Comparison of ENCODE assay signal across 9 cellular contexts in the genomic region with DNA sequence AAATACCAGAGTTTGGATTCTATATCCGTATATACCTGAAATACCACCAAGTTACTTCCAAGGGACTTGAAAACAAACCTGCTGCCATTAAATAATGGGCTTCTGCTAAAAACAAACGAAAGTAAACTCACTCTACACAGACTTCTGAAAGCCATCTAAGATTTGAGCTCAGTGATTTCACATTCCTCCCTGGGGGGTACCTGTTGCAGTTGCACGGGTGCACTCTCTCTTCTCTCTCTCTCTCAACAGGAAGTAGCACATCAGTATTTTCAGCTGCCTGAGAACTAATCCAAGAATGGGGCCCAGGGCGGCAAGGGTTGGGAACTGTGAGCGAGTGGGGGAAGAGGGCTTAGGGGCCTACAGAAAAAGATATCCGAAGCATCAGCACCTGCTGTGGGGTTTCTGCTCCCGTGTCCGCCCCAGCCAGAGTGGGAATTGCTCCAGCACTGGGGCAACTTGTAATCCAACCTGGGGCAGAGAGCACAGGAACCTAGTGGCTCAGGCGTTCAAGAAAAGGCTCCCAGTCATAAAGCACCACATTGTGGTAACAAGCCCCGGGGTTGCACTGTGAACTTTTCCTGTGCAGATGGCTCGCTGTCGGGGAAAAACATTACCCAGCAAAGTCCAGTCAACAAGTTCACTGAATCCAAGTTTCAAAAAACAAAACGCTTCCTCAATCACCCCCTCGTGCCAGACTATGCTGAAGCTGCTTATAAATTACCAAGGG.
DNase-seq lines count a peak whose midpoint lies in the region; ATAC-seq and TF ChIP-seq lines count a peak whose summit lies in the region.
"Had no signal": no experiment of that assay in that cellular context is flagged by ENCODE, and none has a peak within 500 bp of the region (broad histone marks: within the 10 kb centered on the region; RNA-seq: fewer than 3 reads in every experiment).

No MANE protein-coding gene starts in this region.

- TF ChIP-seq CTCF in BE2C (IDR thresholded peaks at IDR 0.05; ENCODE audit: low read depth, low read length) = no peak
- peak; percentile 43 for TF ChIP-seq CTCF in OCI-LY7 (conservative IDR thresholded peaks at IDR 0.05; ENCODE audit: low read length)
- no peak for TF ChIP-seq CTCF in mesothelial cell of epicardium (IDR thresholded peaks at IDR 0.05; ENCODE audit: unreplicated experiment)
- TF ChIP-seq CTCF in gastroesophageal sphincter (IDR thresholded peaks at IDR 0.05) = no peak

- no peaks in the 10 kb centered on the region for H3K9me2 ChIP-seq in OCI-LY7 (ENCODE audit: insufficient read depth, low read length)

- no peaks in the 10 kb centered on the region for H3K27me3 Mint-ChIP-seq in central memory CD8-positive, alpha-beta T cell
- H3K27me3 Mint-ChIP-seq in mesothelial cell of epicardium (ENCODE audit: low read depth) = no peaks in the 10 kb centered on the region

- H3K4me1 ChIP-seq in BE2C = peaks cover 36% of the 10 kb centered on the region
- peaks cover 69% of the 10 kb centered on the region for H3K4me1 ChIP-seq in OCI-LY7 (ENCODE audit: insufficient read depth, low read length, poor library complexity, severe bottlenecking)
- peaks cover 0 to 18% (median 0%) of the 10 kb centered on the region in 3 donors for H3K4me1 ChIP-seq in gastroesophageal sphincter

- H3K4me2 ChIP-seq in OCI-LY7 (ENCODE audit: low read length) = peak overlapping the region; percentile 79

- H3K4me1 Mint-ChIP-seq in central memory CD8-positive, alpha-beta T cell = peaks cover 23% of the 10 kb centered on the region
- H3K4me1 Mint-ChIP-seq in mesothelial cell of epicardium = peaks cover 87% of the 10 kb centered on the region

- no peaks in the 10 kb centered on the region; the same call in 1 of the 2 replicates for H3K79me2 ChIP-seq in OCI-LY7 (ENCODE audit: insufficient read depth, low read depth, low read length)

- peak overlapping the region; percentile 76 for H3K4me3 Mint-ChIP-seq in central memory CD8-positive, alpha-beta T cell
- H3K4me3 Mint-ChIP-seq in mesothelial cell of epicardium = peak overlapping the region; percentile 57

- CTCF ChIA-PET in OCI-LY7 (lab: Charles Lee; ENCODE audit: unreplicated experiment) = interaction anchor here (0.6 to 3.5 kb wide), 6 partner anchors 8 to 183 kb away, joined by 3 to 33 read pairs (median 4); no protein-coding TSS in a partner anchor

- no peaks in the 10 kb centered on the region for H3K9me3 ChIP-seq in BE2C
- H3K9me3 ChIP-seq in OCI-LY7 (ENCODE audit: low read length) = no peaks in the 10 kb centered on the region
- no peaks in the 10 kb centered on the region for H3K9me3 ChIP-seq in gastroesophageal sphincter
- H3K9me3 ChIP-seq: HAP-1 had no signal

- H2AFZ ChIP-seq in OCI-LY7 (ENCODE audit: low read length) = peak overlapping the region; percentile 79; the same call in 1 of the 2 replicates

- WGBS in gastroesophageal sphincter (ENCODE audit: low coverage in 1 of 2), 2 donors = 47 to 48% methylated on average over 9 to 13 of the region's 14 CpGs

- peak; percentile 82 for ATAC-seq in GM18867 (IDR thresholded peaks at IDR 0.05; ENCODE audit: unreplicated experiment)
- peak; percentile 84 for ATAC-seq in HG03025 (IDR thresholded peaks at IDR 0.05; ENCODE audit: low FRiP score, unreplicated experiment)
- ATAC-seq in central memory CD8-positive, alpha-beta T cell (replicated peaks; ENCODE audit: extremely low read depth, poor library complexity, severe bottlenecking) = peak; percentile 69
- ATAC-seq in gastroesophageal sphincter = no peak

- no peaks in the 10 kb centered on the region; the same call in 1 of the 2 replicates for H3K36me3 ChIP-seq in BE2C
- no peaks in the 10 kb centered on the region for H3K36me3 ChIP-seq in OCI-LY7 (ENCODE audit: insufficient read depth, low read length)
- H3K36me3 ChIP-seq in gastroesophageal sphincter = no peaks in the 10 kb centered on the region
- H3K36me3 ChIP-seq: HAP-1 had no signal

- no peak for TF ChIP-seq POLR2A in gastroesophageal sphincter (IDR thresholded peaks at IDR 0.05)

- H3K9me3 Mint-ChIP-seq in central memory CD8-positive, alpha-beta T cell = no peaks in the 10 kb centered on the region
- no peaks in the 10 kb centered on the region for H3K9me3 Mint-ChIP-seq in mesothelial cell of epicardium

- no peak for DNase-seq in BE2C
- DNase-seq in OCI-LY7 (ENCODE audit: low spot score) = peak; percentile 94
- peak; percentile 18 to 33 for DNase-seq in central memory CD8-positive, alpha-beta T cell (ENCODE audit: low spot score in 2 of 2)
- no peak for DNase-seq in mesothelial cell of epicardium (ENCODE audit: low spot score in 2 of 2, unreplicated experiment in 2 of 2)
- DNase-seq in GDM1 (lab: John Stamatoyannopoulos, UW) = no peak

- intact Hi-C loops in OCI-LY7 (cut with micrococcal nuclease; ENCODE audit: unreplicated experiment) = loop anchor here (1.0 to 5.0 kb wide), 7 partner anchors 51 to 811 kb away; a partner anchor contains a TSS

- no peaks in the 10 kb centered on the region for H4K20me1 ChIP-seq in OCI-LY7 (ENCODE audit: insufficient read depth, low read length)

- POLR2A ChIA-PET in OCI-LY7 (lab: Charles Lee) = interaction anchor here (0.6 to 13.1 kb wide), 25 partner anchors 9 to 1139 kb away, joined by 3 to 218 read pairs (median 4); no protein-coding TSS in a partner anchor

- H3K27me3 ChIP-seq in BE2C = no peaks in the 10 kb centered on the region
- no peaks in the 10 kb centered on the region for H3K27me3 ChIP-seq in gastroesophageal sphincter

- H3K36me3 Mint-ChIP-seq in central memory CD8-positive, alpha-beta T cell (ENCODE audit: insufficient read depth) = peaks cover 6% of the 10 kb centered on the region
- no peaks in the 10 kb centered on the region for H3K36me3 Mint-ChIP-seq in mesothelial cell of epicardium

- peak overlapping the region; percentile 96 for H3K27ac ChIP-seq in OCI-LY7 (ENCODE audit: low read depth, low read length, poor library complexity, severe bottlenecking)
- H3K27ac ChIP-seq in gastroesophageal sphincter = peak overlapping the region in 2 of 4 donors; percentile 32 to 66

- TSS peak; percentile 93 for BruUV-seq in OCI-LY7 (replicated peaks; lab: Mats Ljungman, UMichigan)

- H3K4me3 ChIP-seq in BE2C (ENCODE audit: low read depth, low read length) (peak overlapping the region; percentile 52), OCI-LY7 (ENCODE audit: low read depth, low read length, poor library complexity, severe bottlenecking) (peak overlapping the region; percentile 60), gastroesophageal sphincter (peak overlapping the region in 1 of 2 donors; percentile 51)

- TF ChIP-seq EP300 in gastroesophageal sphincter (IDR thresholded peaks at IDR 0.05) = no peak

- H3K27ac Mint-ChIP-seq in central memory CD8-positive, alpha-beta T cell (ENCODE audit: low read depth) = peak overlapping the region; percentile 83
- H3K27ac Mint-ChIP-seq in mesothelial cell of epicardium = peak overlapping the region; percentile 90

Comparison
In these comparisons a context has a peak if more than half of its experiments do, and no peak if none do; other contexts are left out.
1. DNase-seq: peak in OCI-LY7 (single experiment) and central memory CD8-positive, alpha-beta T cell (2 of 2); none in BE2C (single experiment), mesothelial cell of epicardium (0 of 2) and GDM1 (single experiment).